25 cellular contexts compared by ENCODE assay signal in the genomic region with DNA sequence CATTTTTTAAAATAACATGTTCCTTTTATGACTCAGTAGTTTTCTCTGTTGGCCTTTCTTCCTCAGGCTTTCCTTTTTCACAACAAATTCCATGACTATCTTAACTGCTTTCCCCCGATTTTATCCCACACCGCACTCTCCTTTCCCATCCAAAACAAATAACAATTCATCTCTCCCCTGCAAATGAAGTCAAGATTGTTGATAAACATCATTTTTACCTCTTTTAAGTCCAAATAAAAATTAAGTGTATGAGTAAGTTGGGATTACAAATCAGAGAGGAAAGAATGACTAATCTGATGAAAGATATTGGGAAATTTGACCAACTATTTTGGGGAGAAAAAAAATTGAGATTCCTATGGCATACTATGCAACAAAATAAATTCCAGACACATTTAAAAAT. TPM values are rescaled to one million over a fixed set of nuclear protein-coding genes. Genes with fewer than 3 reads are reported as not detected.
DNase-seq lines count a peak whose midpoint lies in the region; ATAC-seq, FAIRE-seq and TF ChIP-seq lines count a peak whose summit lies in the region.
"Had no signal": no experiment of that assay in that cellular context is flagged by ENCODE, and none has a peak within 500 bp of the region (broad histone marks: within the 10 kb centered on the region; RNA-seq: fewer than 3 reads in every experiment).

No MANE protein-coding gene starts in this region.

- no peaks in the 10 kb centered on the region for H4K20me1 ChIP-seq in GM23248 (ENCODE audit: insufficient read depth)

- H3K27ac ChIP-seq in GM23248, result peak overlapping the region; percentile 58
- H3K27ac ChIP-seq: adrenal gland, coronary artery, hepatocyte, tibial nerve had no signal

- peaks cover 7% of the 10 kb centered on the region for H3K9me3 Mint-ChIP-seq in progenitor cell of endocrine pancreas (ENCODE audit: low read depth)
- H3K9me3 Mint-ChIP-seq: activated T-helper 17 cell treated with anti-CD3 and anti-CD28 coated beads, Interleukin-2, amount 50 U/mL, for 72 hours; CD8-positive, alpha-beta memory T cell; nephron progenitor cell had no signal

- in situ Hi-C loops in GM23248 (cut with MboI), result loop anchor here (25.0 kb wide), 1 partner anchor 743 kb away; no protein-coding TSS in a partner anchor
- in situ Hi-C loops in astrocyte of the cerebellum (cut with HindIII; ENCODE audit: low sequenced_read_pairs), result no loop called here

- peaks cover 13% of the 10 kb centered on the region; the same call in 1 of the 2 replicates for H3F3A ChIP-seq in GM23248 (ENCODE audit: insufficient read depth)

- H3K9me2 ChIP-seq in GM23248 (ENCODE audit: insufficient read depth), result no peaks in the 10 kb centered on the region

- H2AFZ ChIP-seq in GM23248, result no peak overlapping the region
- H2AFZ ChIP-seq: hepatocyte had no signal

- H3K4me3 ChIP-seq in GM23248 (no peak overlapping the region), astrocyte of the cerebellum (ENCODE audit: low read depth, low read length) (no peak overlapping the region), fibroblast of pulmonary artery (replicated peaks; ENCODE audit: low read depth, low read length) (no peak overlapping the region)
- H3K4me3 ChIP-seq: adrenal gland, coronary artery, hepatocyte, tibial nerve had no signal

- 0% methylated on average over 2 of the region's 2 CpGs for WGBS in GM23248 (ENCODE audit: low coverage in 1 of 2, low lambda C conversion rate in 2 of 2, missing lambda C conversion rate in 2 of 2), 2 experiments

- H3K79me2 ChIP-seq in GM23248 (ENCODE audit: insufficient read depth), result no peaks in the 10 kb centered on the region
- H3K79me2 ChIP-seq: hepatocyte had no signal

- H3K36me3 Mint-ChIP-seq in progenitor cell of endocrine pancreas (ENCODE audit: insufficient read depth), result peaks cover 1% of the 10 kb centered on the region
- H3K36me3 Mint-ChIP-seq: CD8-positive, alpha-beta memory T cell; stimulated activated naive B cell treated with anti-CD40 and anti-IgM and Interleukin-4, amounts not matched to agents 10 μg/mL and 1 μg/mL and 100 μg/mL, for 72 hours had no signal

- H3K27ac Mint-ChIP-seq in progenitor cell of endocrine pancreas, result no peak overlapping the region
- H3K27ac Mint-ChIP-seq: activated T-helper 17 cell treated with anti-CD3 and anti-CD28 coated beads, Interleukin-2, amount 50 U/mL, for 72 hours; CD8-positive, alpha-beta memory T cell; nephron progenitor cell; stimulated activated naive B cell treated with anti-CD40 and anti-IgM and Interleukin-4, amounts not matched to agents 10 μg/mL and 1 μg/mL and 100 μg/mL, for 72 hours had no signal

- H3K27me3 ChIP-seq in GM23248 (replicated peaks; ENCODE audit: insufficient read depth), result no peaks in the 10 kb centered on the region
- H3K27me3 ChIP-seq: adrenal gland, hepatocyte, tibial nerve had no signal

- no peak overlapping the region for H3K9ac ChIP-seq in GM23248

- H3K4me1 Mint-ChIP-seq in progenitor cell of endocrine pancreas (ENCODE audit: low read depth), result peaks cover 8% of the 10 kb centered on the region
- H3K4me1 Mint-ChIP-seq: nephron progenitor cell had no signal

- H3K4me3 Mint-ChIP-seq in progenitor cell of endocrine pancreas (ENCODE audit: low read depth), result no peak overlapping the region
- H3K4me3 Mint-ChIP-seq: activated T-helper 17 cell treated with anti-CD3 and anti-CD28 coated beads, Interleukin-2, amount 50 U/mL, for 72 hours; CD8-positive, alpha-beta memory T cell; nephron progenitor cell; stimulated activated naive B cell treated with anti-CD40 and anti-IgM and Interleukin-4, amounts not matched to agents 10 μg/mL and 1 μg/mL and 100 μg/mL, for 72 hours had no signal

- no peaks in the 10 kb centered on the region for H3K27me3 Mint-ChIP-seq in progenitor cell of endocrine pancreas
- H3K27me3 Mint-ChIP-seq: stimulated activated naive B cell treated with anti-CD40 and anti-IgM and Interleukin-4, amounts not matched to agents 10 μg/mL and 1 μg/mL and 100 μg/mL, for 72 hours had no signal

- no peak for TF ChIP-seq POLR2A in GM12892 (IDR thresholded peaks at IDR 0.05; ENCODE audit: low read depth, low read length)

- H3K4me2 ChIP-seq in GM23248 (ENCODE audit: unreplicated experiment), result peak overlapping the region; percentile 1
- H3K4me2 ChIP-seq: hepatocyte had no signal

- DNase-seq in A172 (ENCODE audit: low spot score) (peak; percentile 18), GM23248 (peak; percentile 87), astrocyte of the cerebellum (ENCODE audit: low read depth) (peak; percentile 22), fibroblast of pulmonary artery (ENCODE audit: low read depth) (peak; percentile 74), GM12892 (ENCODE audit: insufficient read length) (no peak), NCI-H146 (lab: John Stamatoyannopoulos, UW) (no peak), progenitor cell of endocrine pancreas (ENCODE audit: low spot score, unreplicated experiment) (no peak)
- DNase-seq: 8988T; activated CD4-positive, CD25-positive, alpha-beta regulatory T cell; adrenal gland; CD8-positive, alpha-beta memory T cell; DMS79 treated with DMSO at 0.1 percent for 48 hours; NCI-H2081; NCI-H524 treated with DMSO at 0.1 percent for 48 hours; nephron progenitor cell; SHP77 treated with DMSO at 0.1 percent for 48 hours; stimulated activated CD4-positive, alpha-beta T cell treated with anti-CD3 and anti-CD28 coated beads, Interleukin-15, amount 100 ng/mL, for 24 hours; stimulated activated naive B cell treated with anti-CD40 and anti-IgM and Interleukin-4, amounts not matched to agents 10 μg/mL and 1 μg/mL and 100 μg/mL, for 72 hours; T-helper 2 cell had no signal

- no peak for TF ChIP-seq CTCF in astrocyte of the cerebellum (IDR thresholded peaks at IDR 0.05; ENCODE audit: low read depth, low read length, missing control alignments)
- TF ChIP-seq CTCF in fibroblast of pulmonary artery (IDR thresholded peaks at IDR 0.05; ENCODE audit: low read length, missing control alignments), result no peak
- no peak for TF ChIP-seq CTCF in progenitor cell of endocrine pancreas (IDR thresholded peaks at IDR 0.05; ENCODE audit: unreplicated experiment)

- H3K9me3 ChIP-seq in GM23248 (ENCODE audit: low read depth), result no peaks in the 10 kb centered on the region
- H3K9me3 ChIP-seq: adrenal gland, tibial nerve had no signal

- no peak for ATAC-seq in HG03045 (IDR thresholded peaks at IDR 0.05; ENCODE audit: unreplicated experiment)
- ATAC-seq: activated T-helper 17 cell treated with anti-CD3 and anti-CD28 coated beads, Interleukin-2, amount 50 U/mL, for 72 hours; stimulated activated naive B cell treated with anti-CD40 and anti-IgM and Interleukin-4, amounts not matched to agents 10 μg/mL and 1 μg/mL and 100 μg/mL, for 72 hours had no signal

- FAIRE-seq in GM12892 (lab: Jason Lieb, UNC), result no peak
- FAIRE-seq: keratinocyte had no signal

- H3K4me1 ChIP-seq in GM23248 (ENCODE audit: insufficient read depth), result peaks cover 8% of the 10 kb centered on the region
- H3K4me1 ChIP-seq: adrenal gland had no signal

- no peaks in the 10 kb centered on the region for H3K36me3 ChIP-seq in GM23248 (ENCODE audit: low read depth)
- H3K36me3 ChIP-seq: adrenal gland, tibial nerve had no signal

RNA-seq across cellular contexts. Expression of a gene that starts 47.3 kb away (rescaled TPM):
- total RNA-seq in A172 (2014; rRNA removed; shearing (Covaris generic)), result 180 and 223 TPM in 2 replicates
- 117 and 127 TPM in 2 replicates for total RNA-seq in GM23248 (2014; rRNA removed; shearing (Covaris generic))
- polyA plus RNA-seq in GM23248 (2016; fragmentation: Nextera tagmentation; extraction: Ambion mirVana), result 428 and 441 TPM in 2 replicates
- polyA plus RNA-seq in GM12892 (2012; ENCODE audit: missing spikeins), result 245 TPM
- total RNA-seq in progenitor cell of endocrine pancreas, result 153 and 163 TPM in 2 replicates

RNA-seq across cellular contexts. Expression of a gene that starts 47.7 kb away (rescaled TPM):
- total RNA-seq in A172 (2014; rRNA removed; shearing (Covaris generic)), result 67.8 and 69.5 TPM in 2 replicates
- total RNA-seq in GM23248 (2014; rRNA removed; shearing (Covaris generic)), result 61.7 and 65.8 TPM in 2 replicates
- polyA plus RNA-seq in GM23248 (2016; fragmentation: Nextera tagmentation; extraction: Ambion mirVana), result 59.5 and 64.5 TPM in 2 replicates
- 25.3 TPM for polyA plus RNA-seq in GM12892 (2012; ENCODE audit: missing spikeins)
- total RNA-seq in progenitor cell of endocrine pancreas, result 39.0 and 39.2 TPM in 2 replicates

Comparison
In these comparisons a context has a peak if more than half of its experiments do, and no peak if none do; other contexts are left out.
1. DNase-seq: peak in A172 (single experiment), GM23248 (single experiment), astrocyte of the cerebellum (single experiment) and fibroblast of pulmonary artery (single experiment); none in GM12892 (single experiment), NCI-H146 (single experiment) and progenitor cell of endocrine pancreas (single experiment).